Comparison of ENCODE assay signal across 1 cellular context in genomic region chr22:40194656-40195055, GRCh38.
TF ChIP-seq lines count a peak whose summit lies in the region.

No MANE protein-coding gene starts in this region.

TF ChIP-seq in SK-N-SH treated with all-trans-retinoic acid at 6 μM for 48 hours, 23 proteins besides CTCF, POLR2A, EP300 and RAD21 (continued from another document):
- no peak for TF ChIP-seq TSHZ2 (CRISPR knock-in tag; IDR thresholded peaks at IDR 0.05)
- TF ChIP-seq ZNF70 (CRISPR knock-in tag; IDR thresholded peaks at IDR 0.05): no peak
- no peak for TF ChIP-seq CSRNP3 (CRISPR knock-in tag; IDR thresholded peaks at IDR 0.05)
- no peak for TF ChIP-seq OSR1 (CRISPR knock-in tag; IDR thresholded peaks at IDR 0.05)
- TF ChIP-seq ZFP3 (CRISPR knock-in tag; IDR thresholded peaks at IDR 0.05): no peak
- no peak for TF ChIP-seq SNAI2 (CRISPR knock-in tag; IDR thresholded peaks at IDR 0.05)
TF ChIP-seq in SK-N-SH treated with all-trans-retinoic acid at 6 μM for 48 hours: peak in this region for 0.
